Comparison of ENCODE assay signal across 13 cellular contexts in the genomic region with DNA sequence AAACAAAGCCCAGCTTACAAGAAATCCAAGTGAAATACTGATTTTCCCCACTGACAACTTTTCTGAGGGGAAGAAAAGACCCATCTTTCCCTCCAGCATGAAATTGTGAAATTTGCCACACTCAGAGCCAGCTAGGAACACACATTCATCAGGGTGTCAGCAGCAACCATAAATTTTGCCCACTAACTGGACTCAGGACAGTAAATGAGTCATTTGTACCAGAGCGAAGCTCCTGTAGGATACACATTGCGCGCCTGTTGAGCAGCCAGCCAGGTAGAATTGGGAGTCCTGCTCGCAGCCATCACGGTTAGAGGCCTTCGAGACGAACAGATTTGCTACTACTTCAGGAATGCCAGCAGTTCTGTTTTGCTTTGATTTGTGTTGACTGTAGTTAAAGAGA.
DNase-seq lines count a peak whose midpoint lies in the region; ATAC-seq, FAIRE-seq and TF ChIP-seq lines count a peak whose summit lies in the region.
"Had no signal": no experiment of that assay in that cellular context is flagged by ENCODE, and none has a peak within 500 bp of the region (broad histone marks: within the 10 kb centered on the region; RNA-seq: fewer than 3 reads in every experiment).

No MANE protein-coding gene starts in this region.

- no peaks in the 10 kb centered on the region for H3K27me3 Mint-ChIP-seq in osteocyte (ENCODE audit: unreplicated experiment)
- H3K27me3 Mint-ChIP-seq in effector memory CD8-positive, alpha-beta T cell: peaks cover 9 to 39% of the 10 kb centered on the region in 2 donors

- peak; percentile 97 for FAIRE-seq in H54 (lab: Jason Lieb, UNC)

- no peak overlapping the region for H3K27ac Mint-ChIP-seq in osteocyte (ENCODE audit: unreplicated experiment)
- H3K27ac Mint-ChIP-seq in effector memory CD8-positive, alpha-beta T cell: no peak overlapping the region
- H3K27ac Mint-ChIP-seq: naive thymus-derived CD8-positive, alpha-beta T cell had no signal

- H3K4me3 ChIP-seq in adipocyte (ENCODE audit: low read length) (peak overlapping the region; percentile 5), skeletal muscle cell (ENCODE audit: low read depth, low read length) (no peak overlapping the region)

- H3K27me3 ChIP-seq in adipocyte (replicated peaks; ENCODE audit: control insufficient read depth, insufficient read depth, low read length): no peaks in the 10 kb centered on the region

- H3K4me1 ChIP-seq in adipocyte (ENCODE audit: control insufficient read depth, insufficient read depth, low read length): peaks cover 45% of the 10 kb centered on the region

- H3K9me3 ChIP-seq in adipocyte (ENCODE audit: control insufficient read depth, low read length): no peaks in the 10 kb centered on the region

- no peak for DNase-seq in H54 (ENCODE audit: insufficient read length, low spot score)
- DNase-seq in adipocyte (ENCODE audit: low read depth): peak; percentile 13
- peak; percentile 81 for DNase-seq in glomerular visceral epithelial cell (ENCODE audit: extremely low spot score)
- peak; percentile 82 for DNase-seq in skeletal muscle cell (ENCODE audit: low read depth)
- no peak for DNase-seq in activated T-cell treated with anti-CD3 and anti-CD28 coated beads for 4 hours
- no peak for DNase-seq in osteocyte (ENCODE audit: extremely low spot score, unreplicated experiment)
- no peak for DNase-seq in effector memory CD8-positive, alpha-beta T cell
- DNase-seq: MV-4-11; naive thymus-derived CD8-positive, alpha-beta T cell; NCI-H524 treated with DMSO at 0.1 percent for 48 hours; stimulated activated CD4-positive, alpha-beta T cell treated with anti-CD3 and anti-CD28 coated beads, Interleukin-15, amount 100 ng/mL, for 24 hours; stimulated activated CD8-positive, alpha-beta memory T cell treated with anti-CD3 and anti-CD28 coated beads, Interleukin-4, amount 100 ng/mL, for 48 hours had no signal

- no peak overlapping the region for H3K4me3 Mint-ChIP-seq in osteocyte (ENCODE audit: unreplicated experiment)
- H3K4me3 Mint-ChIP-seq in effector memory CD8-positive, alpha-beta T cell: no peak overlapping the region
- H3K4me3 Mint-ChIP-seq: naive thymus-derived CD8-positive, alpha-beta T cell had no signal

- ATAC-seq in activated CD4-positive, CD25-positive, alpha-beta regulatory T cell treated with anti-CD3 and anti-CD28 coated beads, Interleukin-2, amount 50 U/mL, for 24 hours: no peak
- ATAC-seq in effector memory CD8-positive, alpha-beta T cell (replicated peaks): no peak
- ATAC-seq: naive thymus-derived CD8-positive, alpha-beta T cell had no signal

- no peaks in the 10 kb centered on the region for H3K9me3 Mint-ChIP-seq in osteocyte (ENCODE audit: unreplicated experiment)
- no peaks in the 10 kb centered on the region for H3K9me3 Mint-ChIP-seq in effector memory CD8-positive, alpha-beta T cell
- H3K9me3 Mint-ChIP-seq: naive thymus-derived CD8-positive, alpha-beta T cell had no signal

- peaks cover 16% of the 10 kb centered on the region for H3K36me3 Mint-ChIP-seq in osteocyte (ENCODE audit: unreplicated experiment)
- no peaks in the 10 kb centered on the region for H3K36me3 Mint-ChIP-seq in effector memory CD8-positive, alpha-beta T cell (ENCODE audit: insufficient read depth)
- H3K36me3 Mint-ChIP-seq: naive thymus-derived CD8-positive, alpha-beta T cell had no signal

- no peak for TF ChIP-seq POLR2A in H54 (IDR thresholded peaks at IDR 0.05; ENCODE audit: low read depth, low read length)

- no peak overlapping the region for H3K9ac ChIP-seq in adipocyte (ENCODE audit: low read length)

- no peak for TF ChIP-seq CTCF in osteocyte (IDR thresholded peaks at IDR 0.05)

- H3K36me3 ChIP-seq in adipocyte (ENCODE audit: control insufficient read depth, insufficient read depth, low read length, severe bottlenecking): peaks cover 13% of the 10 kb centered on the region

- peaks cover 21% of the 10 kb centered on the region for H3K4me1 Mint-ChIP-seq in osteocyte (ENCODE audit: unreplicated experiment)
- no peaks in the 10 kb centered on the region for H3K4me1 Mint-ChIP-seq in effector memory CD8-positive, alpha-beta T cell (ENCODE audit: low read depth in 2 of 2)
- H3K4me1 Mint-ChIP-seq: naive thymus-derived CD8-positive, alpha-beta T cell had no signal

Comparison
In these comparisons a context has a peak if more than half of its experiments do, and no peak if none do; other contexts are left out.
1. DNase-seq: peak in adipocyte (single experiment), glomerular visceral epithelial cell (single experiment) and skeletal muscle cell (single experiment); none in H54 (single experiment), activated T-cell treated with anti-CD3 and anti-CD28 coated beads for 4 hours (single experiment), osteocyte (single experiment) and effector memory CD8-positive, alpha-beta T cell (0 of 3).